8 cellular contexts compared by ENCODE assay signal in genomic region chr19:40690699-40691420, GRCh38. TPM values are rescaled to one million over a fixed set of nuclear protein-coding genes. Genes with fewer than 3 reads are reported as not detected.
A peak's percentile ranks its signal among the peaks of the same experiment; 100 is the strongest.
DNase-seq lines count a peak whose midpoint lies in the region; ATAC-seq, FAIRE-seq and TF ChIP-seq lines count a peak whose summit lies in the region.

No MANE protein-coding gene starts in this region.

- ATAC-seq in GM19324 (IDR thresholded peaks at IDR 0.05; ENCODE audit: low FRiP score, unreplicated experiment): peak; percentile 72

- TF ChIP-seq CTCF in H1 (IDR thresholded peaks at IDR 0.05; ENCODE audit: control extremely low read depth in 1 of 3, insufficient read depth in 1 of 3, low read depth in 1 of 3, low read length in 3 of 3): no peak

- H3K56ac ChIP-seq in H1 (replicated peaks; ENCODE audit: insufficient read length, low read depth, low read length): peak overlapping the region; percentile 79

- peak overlapping the region; percentile 78 for H4K5ac ChIP-seq in H1 (ENCODE audit: insufficient read length, low read depth, low read length)

- peak overlapping the region; percentile 88 for H3K4ac ChIP-seq in H1 (replicated peaks; ENCODE audit: insufficient read length, low read depth, low read length)

- no peak overlapping the region for H2BK15ac ChIP-seq in H1 (ENCODE audit: low read length)

- H2BK5ac ChIP-seq in H1 (ENCODE audit: low read depth, low read length): peak overlapping the region; percentile 87

- H3K23me2 ChIP-seq in H1 (ENCODE audit: low read depth, low read length): peaks cover 16% of the 10 kb centered on the region

- TF ChIP-seq POLR2A in H1 (IDR thresholded peaks at IDR 0.05; ENCODE audit: control extremely low read depth in 1 of 2, low read depth in 2 of 2, low read length in 2 of 2): peak in 1 of 2 experiments; percentile 30; a peak in 2 of 3 replicates

- no peak for TF ChIP-seq RAD21 in H1 (IDR thresholded peaks at IDR 0.05 in 1 of 2, conservative IDR thresholded peaks at IDR 0.05 in 1 of 2; ENCODE audit: low read depth in 2 of 2, low read length in 2 of 2)

- H2BK12ac ChIP-seq in H1 (ENCODE audit: low read depth, low read length): peak overlapping the region; percentile 77

- CTCF ChIA-PET in H1 (lab: Charles Lee; ENCODE audit: partially characterized antibody): interaction anchor here (0.9 to 3.2 kb wide), 7 partner anchors 11 to 471 kb away, joined by 3 to 15 read pairs (median 3); partner anchors contain the start of genes COQ8B and ITPKC

- peak overlapping the region; percentile 86 for H3K27ac ChIP-seq in H1 (ENCODE audit: low read depth, low read length)
- peak overlapping the region; percentile 92 for H3K27ac ChIP-seq in mesodermal cell (ENCODE audit: low read depth, low read length, severe bottlenecking)

- H3K4me3 ChIP-seq in H1 (ENCODE audit: extremely low read depth in 1 of 4, insufficient read depth in 2 of 4, low read depth in 3 of 4, low read length in 4 of 4): peak overlapping the region; percentile 54 to 76 (median 70)
- H3K4me3 ChIP-seq in mesodermal cell (ENCODE audit: extremely low read depth, insufficient read depth, low read length, poor library complexity, severe bottlenecking): peak overlapping the region; percentile 72

- H4K8ac ChIP-seq in H1 (ENCODE audit: extremely low read depth, insufficient read depth, low read length): peak overlapping the region; percentile 93

- H3K9me3 ChIP-seq in H1 (ENCODE audit: insufficient read depth in 2 of 2, low read depth in 1 of 2, low read length in 1 of 2): no peaks in the 10 kb centered on the region
- H3K9me3 ChIP-seq in mesodermal cell (ENCODE audit: control insufficient read depth, low read length): no peaks in the 10 kb centered on the region

- no peak for TF ChIP-seq EP300 in H1 (IDR thresholded peaks at IDR 0.05; ENCODE audit: borderline replicate concordance in 1 of 2, low read depth in 2 of 2, low read length in 2 of 2)

- POLR2A ChIA-PET in H1 (lab: Charles Lee; ENCODE audit: partially characterized antibody): interaction anchor here (0.6 to 3.0 kb wide), 22 partner anchors 9 to 1191 kb away, joined by 3 to 24 read pairs (median 4); partner anchors contain the start of genes ACTMAP, COQ8B, EGLN2 and ITPKC

- H2BK20ac ChIP-seq in H1 (ENCODE audit: low read length): no peak overlapping the region

- H3K79me2 ChIP-seq in H1 (ENCODE audit: control insufficient read depth in 1 of 2, insufficient read depth in 2 of 2, low read length in 2 of 2): peaks cover 0 to 21% of the 10 kb centered on the region in 2 experiments; a peak in 3 of 4 replicates

- H2AFZ ChIP-seq in H1 (ENCODE audit: low read length): no peak overlapping the region

- H3K36me3 ChIP-seq in H1 (ENCODE audit: control insufficient read depth in 2 of 4, insufficient read depth in 4 of 4, low read length in 3 of 4) (peaks cover 0 to 18% (median 9%) of the 10 kb centered on the region in 4 experiments; a peak in 5 of 8 replicates), mesodermal cell (ENCODE audit: control insufficient read depth, insufficient read depth, low read length) (peaks cover 34% of the 10 kb centered on the region)

- 4% methylated on average over 25 of the region's 54 CpGs; no CpG with 5 or more reads in 1 of the 2 experiments for WGBS in H1 (ENCODE audit: extremely low coverage in 1 of 2, insufficient coverage in 1 of 2, insufficient read length in 1 of 2, insufficient replicate concordance in 2 of 2, low coverage in 1 of 2, low lambda C conversion rate in 2 of 2, missing lambda C conversion rate in 1 of 2), 2 experiments
- 2 to 3% methylated on average over 16 to 27 of the region's 54 CpGs for WGBS in mesodermal cell (ENCODE audit: insufficient coverage in 2 of 2), 2 experiments

- peaks cover 0 to 25% (median 15%) of the 10 kb centered on the region in 4 experiments; a peak in 6 of 7 replicates for H3K4me1 ChIP-seq in H1 (replicated peaks in 1 of 4; ENCODE audit: control insufficient read depth in 3 of 4, insufficient read depth in 4 of 4, low read length in 3 of 4)
- peaks cover 3% of the 10 kb centered on the region for H3K4me1 ChIP-seq in mesodermal cell (ENCODE audit: control insufficient read depth, insufficient read depth, low read length, poor library complexity, severe bottlenecking)

- peak overlapping the region; percentile 28; the same call in 1 of the 2 replicates for H2AK5ac ChIP-seq in H1 (ENCODE audit: low read depth, low read length)

- FAIRE-seq in H1 (lab: Jason Lieb, UNC): no peak

- H3K9ac ChIP-seq in H1 (replicated peaks in 1 of 4; ENCODE audit: extremely low read depth in 1 of 4, low read depth in 3 of 4, low read length in 3 of 4): peak overlapping the region in 3 of 4 experiments; percentile 42 to 73 (median 70); a peak in 6 of 7 replicates

- H3K14ac ChIP-seq in H1 (ENCODE audit: insufficient read length): no peak overlapping the region

- H3K18ac ChIP-seq in H1 (ENCODE audit: extremely low read depth, low read length): peak overlapping the region; percentile 95

- peaks cover 12% of the 10 kb centered on the region for H3K79me1 ChIP-seq in H1 (ENCODE audit: low read depth, low read length)

- peak overlapping the region; percentile 90 for H4K91ac ChIP-seq in H1 (replicated peaks; ENCODE audit: insufficient read length, low read length)

- H3K4me2 ChIP-seq in H1 (ENCODE audit: insufficient read depth in 1 of 2, low read depth in 2 of 2, low read length in 2 of 2): peak overlapping the region; percentile 89 to 94

- peak; percentile 98 for DNase-seq in AG20443 (ENCODE audit: low spot score)
- DNase-seq in HUDEP-2 (lab: John Stamatoyannopoulos, UW; ENCODE audit: unreplicated experiment in 76 of 76): peak in 75 of 76 experiments; percentile 77 to 99 (median 97)
- DNase-seq in NOMO-1 treated with DMSO at 0.1 percent for 48 hours (lab: John Stamatoyannopoulos, UW; ENCODE audit: unreplicated experiment): peak; percentile 70
- DNase-seq in activated CD8-positive, alpha-beta memory T cell treated with anti-CD3 and anti-CD28 coated beads, Interleukin-2, amount 50 U/mL, for 1 hour (ENCODE audit: extremely low read depth): peak; percentile 65
- peak; percentile 70 to 91 for DNase-seq in H1 (ENCODE audit: low read depth in 1 of 2, low spot score in 2 of 2)
- peak; percentile 78 for DNase-seq in stimulated activated CD8-positive, alpha-beta memory T cell treated with anti-CD3 and anti-CD28 coated beads, Interleukin-12 subunit alpha, Interleukin-12 subunit beta, amount 100 ng/mL, for 4 hours (ENCODE audit: low read depth)

- peaks cover 6 to 15% of the 10 kb centered on the region in 2 experiments for H4K20me1 ChIP-seq in H1 (replicated peaks in 1 of 2; ENCODE audit: control insufficient read depth in 1 of 2, insufficient read depth in 2 of 2, low read length in 2 of 2)

- H2BK120ac ChIP-seq in H1 (replicated peaks; ENCODE audit: low read depth, low read length): no peak overlapping the region

- H3K27me3 ChIP-seq in H1 (replicated peaks in 1 of 4; ENCODE audit: control insufficient read depth in 3 of 4, extremely low read depth in 1 of 4, insufficient read depth in 3 of 4, low read length in 3 of 4): no peaks in the 10 kb centered on the region

- H3K23ac ChIP-seq in H1 (ENCODE audit: insufficient read length): no peak overlapping the region

RNA-seq across cellular contexts. Expression of gene NUMBL, which starts 0.4 kb away (rescaled TPM):
- total RNA-seq in H1 (2021; fragmentation: NEBNext Ultra II Directional; extraction: Animal tissue kit (Norgen Biotek cat#: 25700)): 24.8 and 29.4 TPM in 2 replicates
- 13.5 and 20.0 TPM in 2 replicates for polyA plus RNA-seq in H1 (2011; rRNA removed)
- 10.3 TPM for polyA plus RNA-seq in H1 (2011; cell fraction: cytosol; rRNA removed)
- 22.0 TPM for polyA plus RNA-seq in H1 (2011; cell fraction: nucleus; rRNA removed)
- polyA plus RNA-seq in H1 (2012, experiment 1 of 2): 7.0 to 14.8 TPM (median 13.2 TPM) in 4 replicates
- 9.5 TPM for polyA plus RNA-seq in H1 (2012, experiment 2 of 2)
- polyA plus RNA-seq in H1 (2013, experiment 1 of 2): 11.1 TPM
- 10.7 TPM for polyA plus RNA-seq in H1 (2013, experiment 2 of 2)
- 9.9 and 10.0 TPM in 2 replicates for polyA minus RNA-seq in H1 (2011; rRNA and poly(A)+ RNA removed)
- polyA minus RNA-seq in H1 (2011; cell fraction: cytosol; rRNA and poly(A)+ RNA removed): 6.8 TPM
- 14.0 TPM for polyA minus RNA-seq in H1 (2011; cell fraction: nucleus; rRNA and poly(A)+ RNA removed)
- 28.6 TPM for polyA plus RNA-seq in mesodermal cell (2013, experiment 1 of 2)
- polyA plus RNA-seq in mesodermal cell (2013, experiment 2 of 2): 28.4 TPM

RNA-seq across cellular contexts. Expression of gene COQ8B, which starts 25.8 kb away (rescaled TPM):
- 39.3 and 41.7 TPM in 2 replicates for total RNA-seq in H1 (2021; fragmentation: NEBNext Ultra II Directional; extraction: Animal tissue kit (Norgen Biotek cat#: 25700))
- polyA plus RNA-seq in H1 (2011; rRNA removed): 46.1 and 67.6 TPM in 2 replicates
- 51.7 TPM for polyA plus RNA-seq in H1 (2011; cell fraction: cytosol; rRNA removed)
- polyA plus RNA-seq in H1 (2011; cell fraction: nucleus; rRNA removed): 116 TPM
- polyA plus RNA-seq in H1 (2012, experiment 1 of 2): 20.5 to 45.8 TPM (median 40.6 TPM) in 4 replicates
- 48.3 TPM for polyA plus RNA-seq in H1 (2012, experiment 2 of 2)
- polyA plus RNA-seq in H1 (2013, experiment 1 of 2): 22.4 TPM
- 20.3 TPM for polyA plus RNA-seq in H1 (2013, experiment 2 of 2)
- 25.9 and 28.6 TPM in 2 replicates for polyA minus RNA-seq in H1 (2011; rRNA and poly(A)+ RNA removed)
- polyA minus RNA-seq in H1 (2011; cell fraction: cytosol; rRNA and poly(A)+ RNA removed): 24.7 TPM
- 35.4 TPM for polyA minus RNA-seq in H1 (2011; cell fraction: nucleus; rRNA and poly(A)+ RNA removed)
- 28.6 TPM for polyA plus RNA-seq in mesodermal cell (2013, experiment 1 of 2)
- 31.7 TPM for polyA plus RNA-seq in mesodermal cell (2013, experiment 2 of 2)

RNA-seq across cellular contexts. Expression of gene ITPKC, which starts 26.1 kb away (rescaled TPM):
- 8.9 and 9.5 TPM in 2 replicates for total RNA-seq in H1 (2021; fragmentation: NEBNext Ultra II Directional; extraction: Animal tissue kit (Norgen Biotek cat#: 25700))
- 5.2 and 7.8 TPM in 2 replicates for polyA plus RNA-seq in H1 (2011; rRNA removed)
- 7.0 TPM for polyA plus RNA-seq in H1 (2011; cell fraction: cytosol; rRNA removed)
- 12.2 TPM for polyA plus RNA-seq in H1 (2011; cell fraction: nucleus; rRNA removed)
- 6.0 to 9.0 TPM (median 8.9 TPM) in 4 replicates for polyA plus RNA-seq in H1 (2012, experiment 1 of 2)
- polyA plus RNA-seq in H1 (2012, experiment 2 of 2): 8.4 TPM
- polyA plus RNA-seq in H1 (2013, experiment 1 of 2): 3.4 TPM
- 3.4 TPM for polyA plus RNA-seq in H1 (2013, experiment 2 of 2)
- 8.5 and 11.8 TPM in 2 replicates for polyA minus RNA-seq in H1 (2011; rRNA and poly(A)+ RNA removed)
- 6.2 TPM for polyA minus RNA-seq in H1 (2011; cell fraction: cytosol; rRNA and poly(A)+ RNA removed)
- polyA minus RNA-seq in H1 (2011; cell fraction: nucleus; rRNA and poly(A)+ RNA removed): 7.3 TPM
- 11.5 TPM for polyA plus RNA-seq in mesodermal cell (2013, experiment 1 of 2)
- polyA plus RNA-seq in mesodermal cell (2013, experiment 2 of 2): 9.0 TPM

RNA-seq across cellular contexts. Expression of gene ACTMAP, which starts 59.4 kb away (rescaled TPM):
- 24.8 and 26.5 TPM in 2 replicates for total RNA-seq in H1 (2021; fragmentation: NEBNext Ultra II Directional; extraction: Animal tissue kit (Norgen Biotek cat#: 25700))
- polyA plus RNA-seq in H1 (2011; rRNA removed): 24.1 and 30.3 TPM in 2 replicates
- 15.6 TPM for polyA plus RNA-seq in H1 (2011; cell fraction: cytosol; rRNA removed)
- polyA plus RNA-seq in H1 (2011; cell fraction: nucleus; rRNA removed): 50.3 TPM
- polyA plus RNA-seq in H1 (2012, experiment 1 of 2): 25.7 to 38.2 TPM (median 32.4 TPM) in 4 replicates
- 21.4 TPM for polyA plus RNA-seq in H1 (2012, experiment 2 of 2)
- polyA plus RNA-seq in H1 (2013, experiment 1 of 2): 16.8 TPM
- polyA plus RNA-seq in H1 (2013, experiment 2 of 2): 15.6 TPM
- polyA minus RNA-seq in H1 (2011; rRNA and poly(A)+ RNA removed): 10.9 and 13.6 TPM in 2 replicates
- 18.9 TPM for polyA minus RNA-seq in H1 (2011; cell fraction: cytosol; rRNA and poly(A)+ RNA removed)
- 10.9 TPM for polyA minus RNA-seq in H1 (2011; cell fraction: nucleus; rRNA and poly(A)+ RNA removed)
- polyA plus RNA-seq in mesodermal cell (2013, experiment 1 of 2): 17.0 TPM
- polyA plus RNA-seq in mesodermal cell (2013, experiment 2 of 2): 18.0 TPM

Comparison
In these comparisons a context has a peak if more than half of its experiments do, and no peak if none do; other contexts are left out.
1. Peak in every context shown above with its lines: DNase-seq, ATAC-seq, H3K4me3 ChIP-seq and H3K27ac ChIP-seq.